ENCODE assay signal across 9 cellular contexts in the genomic region with DNA sequence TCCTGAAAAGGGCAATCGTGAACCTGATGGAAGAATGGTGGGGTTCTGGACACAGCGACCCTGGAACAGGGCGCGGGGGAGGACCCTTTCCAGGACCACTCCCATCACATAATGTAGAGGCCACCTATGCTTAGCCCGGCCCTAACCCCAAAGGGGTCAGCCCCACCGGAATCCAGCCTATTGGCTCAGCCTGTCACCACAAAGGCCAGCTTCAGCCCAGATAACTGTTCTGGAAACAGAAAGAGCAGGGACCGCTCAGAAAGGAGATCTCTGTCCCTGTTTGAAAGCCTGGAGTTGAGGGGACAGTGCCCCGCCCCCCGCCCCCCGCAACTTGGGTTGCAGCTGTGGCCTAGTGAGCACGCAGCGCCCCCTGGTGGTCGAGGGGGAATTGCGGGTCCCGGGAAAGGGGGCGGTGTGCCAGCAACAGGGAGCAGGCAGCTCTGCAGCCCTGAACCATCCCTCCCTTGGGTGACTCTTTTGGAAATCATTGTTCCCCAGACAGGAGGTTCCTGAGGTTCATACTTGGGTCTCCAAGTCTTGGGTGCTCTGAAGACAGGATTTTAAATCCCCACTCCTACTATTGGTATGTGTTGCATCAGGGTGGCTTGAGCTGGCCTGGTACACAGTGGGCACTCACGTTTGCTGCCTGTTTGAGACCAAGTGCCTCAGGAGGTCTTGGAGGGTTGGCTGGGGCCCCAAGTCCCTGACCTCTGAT. TPM values are rescaled to one million over a fixed set of nuclear protein-coding genes. Genes with fewer than 3 reads are reported as not detected.
A peak's percentile ranks its signal among the peaks of the same experiment; 100 is the strongest.
DNase-seq lines count a peak whose midpoint lies in the region; FAIRE-seq lines count a peak whose summit lies in the region.
"Had no signal": no experiment of that assay in that cellular context is flagged by ENCODE, and none has a peak within 500 bp of the region (broad histone marks: within the 10 kb centered on the region; RNA-seq: fewer than 3 reads in every experiment).

No MANE protein-coding gene starts in this region.

- H3K9me3 Mint-ChIP-seq in activated CD4-positive, alpha-beta memory T cell treated with anti-CD3 and anti-CD28 coated beads for 36 hours: no peaks in the 10 kb centered on the region

- no peak overlapping the region for H4K91ac ChIP-seq in mesenchymal stem cell (ENCODE audit: low read length)

- no peak overlapping the region for H3K23ac ChIP-seq in mesenchymal stem cell (ENCODE audit: low read length in 2 of 2)

- no peak overlapping the region for H2BK12ac ChIP-seq in mesenchymal stem cell (ENCODE audit: low read length in 2 of 2)

- no peak overlapping the region for H3K4me3 Mint-ChIP-seq in activated CD4-positive, alpha-beta memory T cell treated with anti-CD3 and anti-CD28 coated beads for 36 hours

- peak; percentile 18 for DNase-seq in NCI-H2107 (lab: John Stamatoyannopoulos, UW)
- no peak for DNase-seq in NCI-H2107 treated with DMSO at 0.1 percent for 48 hours (lab: John Stamatoyannopoulos, UW; ENCODE audit: unreplicated experiment)
- peak; percentile 22 for DNase-seq in NCI-H1092 treated with DMSO at 0.1 percent for 48 hours (lab: John Stamatoyannopoulos, UW)
- DNase-seq in activated CD4-positive, alpha-beta memory T cell treated with anti-CD3 and anti-CD28 coated beads for 36 hours: peak; percentile 82
- peak; percentile 93 for DNase-seq in ecto neural progenitor cell (ENCODE audit: low spot score)
- peak; percentile 60 for DNase-seq in mesenchymal stem cell
- DNase-seq in stimulated activated CD8-positive, alpha-beta memory T cell treated with anti-CD3 and anti-CD28 coated beads, Interleukin-15, amount 100 ng/mL, for 4 hours (ENCODE audit: low read depth in 2 of 2): peak; percentile 42
- no peak for DNase-seq in RCC 7860 (ENCODE audit: low spot score)

- H3K4me1 ChIP-seq in mesenchymal stem cell (ENCODE audit: control insufficient read depth, insufficient read depth, low read depth, low read length): peaks cover 8% of the 10 kb centered on the region

- H3K9ac ChIP-seq in mesenchymal stem cell (ENCODE audit: low read length): peak overlapping the region; percentile 53

- H3K4ac ChIP-seq in mesenchymal stem cell (ENCODE audit: low read depth in 1 of 2, low read length in 2 of 2): no peak overlapping the region

- no peak overlapping the region for H4K8ac ChIP-seq in mesenchymal stem cell (ENCODE audit: low read length)

- H2AFZ ChIP-seq in mesenchymal stem cell (ENCODE audit: low read depth, low read length): no peak overlapping the region

- intact Hi-C loops in activated CD4-positive, alpha-beta memory T cell treated with anti-CD3 and anti-CD28 coated beads for 36 hours (cut with micrococcal nuclease): loop anchor here (1.0 to 10.0 kb wide), 2 partner anchors 35 to 146 kb away; no protein-coding TSS in a partner anchor

- no peak overlapping the region for H3K27ac Mint-ChIP-seq in activated CD4-positive, alpha-beta memory T cell treated with anti-CD3 and anti-CD28 coated beads for 36 hours

- CTCF ChIA-PET in activated CD4-positive, alpha-beta memory T cell treated with anti-CD3 and anti-CD28 coated beads for 36 hours (lab: Charles Lee): interaction anchor here (0.6 to 2.7 kb wide), 58 partner anchors 9 to 1082 kb away, joined by 3 to 81 read pairs (median 4); partner anchors contain the start of genes AP5S1 and IDH3B

- H2BK15ac ChIP-seq in mesenchymal stem cell (ENCODE audit: low read depth, poor library complexity, severe bottlenecking): no peak overlapping the region

- no peak overlapping the region for H3K14ac ChIP-seq in mesenchymal stem cell (ENCODE audit: low read length in 2 of 2)

- no peaks in the 10 kb centered on the region for H3K4me1 Mint-ChIP-seq in activated CD4-positive, alpha-beta memory T cell treated with anti-CD3 and anti-CD28 coated beads for 36 hours (ENCODE audit: low read depth)

- H3K4me3 ChIP-seq in mesenchymal stem cell (ENCODE audit: insufficient read depth in 1 of 2, low read depth in 1 of 2, low read length in 2 of 2): no peak overlapping the region

- POLR2A ChIA-PET in activated CD4-positive, alpha-beta memory T cell treated with anti-CD3 and anti-CD28 coated beads for 36 hours (lab: Charles Lee): interaction anchor here (0.6 kb wide), 1 partner anchor 55 kb away, joined by 3 read pairs; no protein-coding TSS in a partner anchor

- WGBS in mesenchymal stem cell: 27% methylated on average over 17 of the region's 17 CpGs

- H3K27me3 Mint-ChIP-seq in activated CD4-positive, alpha-beta memory T cell treated with anti-CD3 and anti-CD28 coated beads for 36 hours: peaks cover 7% of the 10 kb centered on the region

- H3K36me3 Mint-ChIP-seq in activated CD4-positive, alpha-beta memory T cell treated with anti-CD3 and anti-CD28 coated beads for 36 hours: no peaks in the 10 kb centered on the region

- H3K27me3 ChIP-seq in mesenchymal stem cell (ENCODE audit: control insufficient read depth in 1 of 2, insufficient read depth in 1 of 2, low read length in 2 of 2): peaks cover under 1 to 9% of the 10 kb centered on the region in 2 experiments

- H3K36me3 ChIP-seq in mesenchymal stem cell (ENCODE audit: control insufficient read depth in 1 of 2, insufficient read depth in 2 of 2, low read depth in 1 of 2, low read length in 2 of 2): no peaks in the 10 kb centered on the region

- FAIRE-seq in RCC 7860 (lab: Jason Lieb, UNC): no peak

- H3K4me2 ChIP-seq in mesenchymal stem cell (ENCODE audit: low read length, poor library complexity, severe bottlenecking): no peak overlapping the region

- no peak overlapping the region for H3K18ac ChIP-seq in mesenchymal stem cell (ENCODE audit: low read depth in 1 of 2, low read length in 2 of 2)

- no peak overlapping the region for H2BK120ac ChIP-seq in mesenchymal stem cell (ENCODE audit: low read depth, low read length)

- H3K79me1 ChIP-seq in mesenchymal stem cell (replicated peaks; ENCODE audit: low read length, poor library complexity, severe bottlenecking): no peaks in the 10 kb centered on the region

- H2BK5ac ChIP-seq in mesenchymal stem cell (ENCODE audit: low read depth, low read length, poor library complexity, severe bottlenecking): no peak overlapping the region

- no peak overlapping the region for H2AK5ac ChIP-seq in mesenchymal stem cell (ENCODE audit: low read length, severe bottlenecking)

- no peak overlapping the region for H3K27ac ChIP-seq in mesenchymal stem cell (ENCODE audit: low read length, poor library complexity, severe bottlenecking)

- no peaks in the 10 kb centered on the region for H3K9me3 ChIP-seq in mesenchymal stem cell (ENCODE audit: control insufficient read depth, low read length)

RNA-seq across cellular contexts. Expression of gene SIGLEC1, which starts 1.5 kb away (rescaled TPM):
- total RNA-seq in activated CD4-positive, alpha-beta memory T cell treated with anti-CD3 and anti-CD28 coated beads for 36 hours: under 1 TPM in 1 of 2 experiments, not detected in 1; 0.07 TPM
- not detected for polyA plus RNA-seq in mesenchymal stem cell (2013, experiment 1 of 2)
- not detected for polyA plus RNA-seq in mesenchymal stem cell (2013, experiment 2 of 2)

RNA-seq across cellular contexts. Expression of gene HSPA12B, which starts 21.6 kb away (rescaled TPM):
- not detected for total RNA-seq in activated CD4-positive, alpha-beta memory T cell treated with anti-CD3 and anti-CD28 coated beads for 36 hours
- polyA plus RNA-seq in mesenchymal stem cell (2013, experiment 1 of 2): 0.03 TPM
- polyA plus RNA-seq in mesenchymal stem cell (2013, experiment 2 of 2): 0.04 TPM
- total RNA-seq: mononuclear cell had no signal

RNA-seq across cellular contexts. Expression of gene ADAM33, which starts 29.1 kb away (rescaled TPM):
- total RNA-seq in activated CD4-positive, alpha-beta memory T cell treated with anti-CD3 and anti-CD28 coated beads for 36 hours: not detected
- polyA plus RNA-seq in mesenchymal stem cell (2013, experiment 1 of 2): 8.8 TPM
- polyA plus RNA-seq in mesenchymal stem cell (2013, experiment 2 of 2): 7.8 TPM

RNA-seq across cellular contexts. Expression of gene GFRA4, which starts 47.7 kb away (rescaled TPM):
- total RNA-seq in activated CD4-positive, alpha-beta memory T cell treated with anti-CD3 and anti-CD28 coated beads for 36 hours: not detected
- not detected for polyA plus RNA-seq in mesenchymal stem cell (2013, experiment 1 of 2)
- polyA plus RNA-seq in mesenchymal stem cell (2013, experiment 2 of 2): not detected
- total RNA-seq: mononuclear cell had no signal

RNA-seq across cellular contexts. Expression of gene ADISSP, which starts 56.7 kb away (rescaled TPM):
- total RNA-seq in activated CD4-positive, alpha-beta memory T cell treated with anti-CD3 and anti-CD28 coated beads for 36 hours: 10 to 100 TPM; 50.6 to 51.4 TPM
- 39.5 TPM for polyA plus RNA-seq in mesenchymal stem cell (2013, experiment 1 of 2)
- 36.9 TPM for polyA plus RNA-seq in mesenchymal stem cell (2013, experiment 2 of 2)

Comparison
In these comparisons a context has a peak if more than half of its experiments do, and no peak if none do; other contexts are left out.
1. DNase-seq: peak in NCI-H2107 (single experiment), NCI-H1092 treated with DMSO at 0.1 percent for 48 hours (single experiment), activated CD4-positive, alpha-beta memory T cell treated with anti-CD3 and anti-CD28 coated beads for 36 hours (single experiment), ecto neural progenitor cell (single experiment), mesenchymal stem cell (single experiment) and stimulated activated CD8-positive, alpha-beta memory T cell treated with anti-CD3 and anti-CD28 coated beads, Interleukin-15, amount 100 ng/mL, for 4 hours (2 of 2); none in NCI-H2107 treated with DMSO at 0.1 percent for 48 hours (single experiment) and RCC 7860 (single experiment).